In the genomic region with DNA sequence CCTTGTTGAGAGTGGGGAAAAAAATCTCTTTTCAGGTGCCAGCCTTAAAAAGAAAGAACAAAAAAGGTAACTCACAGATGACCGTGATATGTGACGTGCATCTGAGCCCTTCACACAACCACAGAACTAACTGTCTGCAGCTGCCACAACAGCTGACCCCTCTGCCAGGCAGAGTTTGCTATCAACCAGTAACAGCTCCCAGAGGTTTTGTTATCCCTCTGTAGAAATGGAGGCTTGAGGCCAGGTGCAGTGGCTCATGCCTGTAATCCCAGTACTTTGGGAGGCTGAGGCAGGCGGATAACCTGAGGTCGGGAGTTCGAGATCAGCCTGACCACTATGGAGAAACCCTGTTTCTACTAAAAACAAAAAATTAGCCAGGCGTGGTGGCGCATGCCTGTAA, we compare ENCODE assay signal across 19 cellular contexts. TPM values are rescaled to one million over a fixed set of nuclear protein-coding genes. Genes with fewer than 3 reads are reported as not detected.
DNase-seq lines count a peak whose midpoint lies in the region; ATAC-seq and TF ChIP-seq lines count a peak whose summit lies in the region.
"Had no signal": no experiment of that assay in that cellular context is flagged by ENCODE, and none has a peak within 500 bp of the region (broad histone marks: within the 10 kb centered on the region; RNA-seq: fewer than 3 reads in every experiment).

No MANE protein-coding gene starts in this region.

- H3K36me3 ChIP-seq in BLaER1 (no peaks in the 10 kb centered on the region), SJCRH30 (no peaks in the 10 kb centered on the region), upper lobe of left lung (no peaks in the 10 kb centered on the region)
- H3K36me3 ChIP-seq: BE2C had no signal

- H3K9me3 ChIP-seq in BLaER1 (no peaks in the 10 kb centered on the region), SJCRH30 (replicated peaks) (no peaks in the 10 kb centered on the region), upper lobe of left lung (no peaks in the 10 kb centered on the region)
- H3K9me3 ChIP-seq: BE2C had no signal

- no peak overlapping the region; the same call in 1 of the 2 replicates for H3K9ac ChIP-seq in BLaER1

- no peak for TF ChIP-seq POLR2A in upper lobe of left lung (IDR thresholded peaks at IDR 0.05)

- TF ChIP-seq CTCF in upper lobe of left lung (IDR thresholded peaks at IDR 0.05), result no peak

- H3K4me2 ChIP-seq in BLaER1, result peak overlapping the region; percentile 94

- no peaks in the 10 kb centered on the region for H4K20me1 ChIP-seq in BLaER1

- DNase-seq in LHCN-M2 (ENCODE audit: low read depth) (peak; percentile 50), SJCRH30 (peak; percentile 64 to 77), posterior vena cava (ENCODE audit: low spot score) (peak; percentile 0), NCI-H1092 (lab: John Stamatoyannopoulos, UW) (no peak), upper lobe of left lung (no peak), posterior cingulate gyrus (no peak), MV-4-11 (lab: John Stamatoyannopoulos, UW) (no peak)
- DNase-seq: BE2C; CD4-positive, alpha-beta memory T cell; DMS53; DND-41; EL; H9; IMR-90 had no signal

- intact Hi-C loops in posterior vena cava (cut with DNase I) (no loop called here), posterior cingulate gyrus (cut with DNase I) (loop anchor here (5.0 kb wide), 1 partner anchor 48 kb away; a partner anchor contains a TSS)

- no peak for ATAC-seq in upper lobe of left lung (ENCODE audit: low FRiP score in 2 of 2)
- ATAC-seq: GM12878 had no signal

- peaks cover 76% of the 10 kb centered on the region for H3K4me1 ChIP-seq in BLaER1
- no peaks in the 10 kb centered on the region for H3K4me1 ChIP-seq in SJCRH30
- peaks cover 0 to 13% (median 10%) of the 10 kb centered on the region in 4 donors for H3K4me1 ChIP-seq in upper lobe of left lung
- H3K4me1 ChIP-seq: BE2C had no signal

- H3K27me3 ChIP-seq in BLaER1, result peaks cover 6% of the 10 kb centered on the region; the same call in 1 of the 2 replicates
- peaks cover 8% of the 10 kb centered on the region; the same call in 1 of the 2 replicates for H3K27me3 ChIP-seq in SJCRH30
- H3K27me3 ChIP-seq in upper lobe of left lung, result peaks cover 0 to 19% (median 13%) of the 10 kb centered on the region in 4 donors
- H3K27me3 ChIP-seq: BE2C had no signal

- H3K4me3 ChIP-seq in BLaER1, result no peak overlapping the region
- H3K4me3 ChIP-seq in SJCRH30, result no peak overlapping the region
- H3K4me3 ChIP-seq in upper lobe of left lung, result no peak overlapping the region
- H3K4me3 ChIP-seq: GM12878 had no signal

- H3K27ac ChIP-seq in BLaER1 (peak overlapping the region; percentile 67), SJCRH30 (no peak overlapping the region), upper lobe of left lung (no peak overlapping the region)

- WGBS in upper lobe of left lung, 2 donors, result 84 to 96% methylated on average over 7 of the region's 7 CpGs

- TF ChIP-seq EP300 in upper lobe of left lung (IDR thresholded peaks at IDR 0.05), result no peak

RNA-seq across cellular contexts. Expression of a gene that starts 42.8 kb away (rescaled TPM):
- not detected in 2 replicates for total RNA-seq in LHCN-M2 (2014; rRNA removed)
- polyA plus RNA-seq in LHCN-M2 (2012), result not detected
- total RNA-seq in SJCRH30 (2014; rRNA removed; shearing (Covaris generic)), result 0.03 TPM in 1 of 2 replicates, not detected in the other
- 1 to 10 TPM; 1.1 to 3.6 TPM for total RNA-seq in posterior vena cava
- 1 to 10 TPM in 5 of 6 donors, under 1 TPM in 1; 0.89 to 3.5 (median 3.1) TPM for total RNA-seq in upper lobe of left lung
- total RNA-seq: CD4-positive, alpha-beta memory T cell; G401; GM12878; IMR-90 had no signal
- polyA plus RNA-seq: CD14-positive monocyte; CD4-positive, alpha-beta memory T cell; GM12878; IMR-90 had no signal

RNA-seq across cellular contexts. Expression of a gene that starts 49.9 kb away (rescaled TPM):
- total RNA-seq in LHCN-M2 (2014; rRNA removed) (not detected in 2 replicates), posterior vena cava (not detected), upper lobe of left lung (not detected)
- not detected for polyA plus RNA-seq in LHCN-M2 (2012)
- total RNA-seq in SJCRH30 (2014; rRNA removed; shearing (Covaris generic)), result not detected in 2 replicates
- total RNA-seq: A172; CD4-positive, alpha-beta memory T cell; G401; GM12878; H9; IMR-90 had no signal
- polyA plus RNA-seq: CD14-positive monocyte; CD4-positive, alpha-beta memory T cell; GM12878; IMR-90 had no signal

Comparison
In these comparisons a context has a peak if more than half of its experiments do, and no peak if none do; other contexts are left out.
1. DNase-seq: peak in LHCN-M2 (single experiment), SJCRH30 (2 of 2) and posterior vena cava (single experiment); none in NCI-H1092 (single experiment), upper lobe of left lung (0 of 2), posterior cingulate gyrus (0 of 10) and MV-4-11 (single experiment).